Comparison of ENCODE assay signal across 18 cellular contexts in genomic region chr13:80436571-80437169, GRCh38.
A peak's percentile ranks its signal among the peaks of the same experiment; 100 is the strongest.
DNase-seq lines count a peak whose midpoint lies in the region; ATAC-seq and TF ChIP-seq lines count a peak whose summit lies in the region.
"Had no signal": no experiment of that assay in that cellular context is flagged by ENCODE, and none has a peak within 500 bp of the region (broad histone marks: within the 10 kb centered on the region; RNA-seq: fewer than 3 reads in every experiment).

No MANE protein-coding gene starts in this region.

- no peak for TF ChIP-seq POLR2A in uterus (IDR thresholded peaks at IDR 0.05)

- no peaks in the 10 kb centered on the region for H3K79me2 ChIP-seq in fibroblast of lung (ENCODE audit: control insufficient read depth, insufficient read depth, low read length)

- H4K20me1 ChIP-seq in fibroblast of lung (ENCODE audit: control insufficient read depth, extremely low read depth, insufficient read depth, low read length), result no peaks in the 10 kb centered on the region

- no peak overlapping the region for H3K4me2 ChIP-seq in fibroblast of lung (ENCODE audit: extremely low read depth, insufficient read depth, low read length)

- H3K27me3 ChIP-seq in fibroblast of lung (ENCODE audit: control insufficient read depth, insufficient read depth, low read length) (no peaks in the 10 kb centered on the region), muscle layer of colon (ENCODE audit: control insufficient read depth in 1 of 2, insufficient read depth in 2 of 2, low read length in 2 of 2) (no peaks in the 10 kb centered on the region), uterus (no peaks in the 10 kb centered on the region)
- H3K27me3 ChIP-seq: cardiac muscle cell had no signal

- no peak overlapping the region for H2AFZ ChIP-seq in fibroblast of lung (ENCODE audit: low read length)

- intact Hi-C loops in uterus (cut with DNase I; ENCODE audit: low total_unique reads), result no loop called here

- no peak for ATAC-seq in GM19452 (IDR thresholded peaks at IDR 0.05; ENCODE audit: unreplicated experiment)
- ATAC-seq: GM12878; HCT116; stimulated activated naive CD8-positive, alpha-beta T cell treated with anti-CD3 and anti-CD28 coated beads, Interleukin-15, Interleukin-2, amounts not matched to agents 100 U/mL and 50 U/mL, for 24 hours had no signal

- H3K36me3 ChIP-seq in fibroblast of lung (ENCODE audit: control insufficient read depth, insufficient read depth, low read length) (no peaks in the 10 kb centered on the region), muscle layer of colon (ENCODE audit: insufficient read depth, low read length) (no peaks in the 10 kb centered on the region), uterus (no peaks in the 10 kb centered on the region)
- H3K36me3 ChIP-seq: cardiac muscle cell had no signal

- no peak overlapping the region for H3K27ac ChIP-seq in fibroblast of lung (ENCODE audit: insufficient read depth, low read length)
- peak overlapping the region; percentile 29 for H3K27ac ChIP-seq in muscle layer of colon (ENCODE audit: low read depth, low read length)
- peak overlapping the region; percentile 33 to 41 for H3K27ac ChIP-seq in uterus
- H3K27ac ChIP-seq: 22Rv1, cardiac muscle cell, epithelial cell of prostate had no signal

- DNase-seq in NCI-H82 (lab: John Stamatoyannopoulos, UW), result peak; percentile 39
- no peak for DNase-seq in NCI-H82 treated with DMSO at 0.1 percent for 48 hours (lab: John Stamatoyannopoulos, UW; ENCODE audit: unreplicated experiment)
- DNase-seq in fibroblast of lung (ENCODE audit: low read depth in 2 of 2), result peak; percentile 42 to 64
- peak; percentile 22 to 30 for DNase-seq in uterus
- no peak for DNase-seq in glomerular visceral epithelial cell (ENCODE audit: extremely low spot score)
- no peak for DNase-seq in pons (ENCODE audit: low spot score)
- DNase-seq: activated CD4-positive, alpha-beta T cell treated with anti-CD3 and anti-CD28 coated beads, Interleukin-2, amount 10 ng/mL, durations not matched to agents 24 days and 14 days; islet precursor cell; NCI-H1930; stimulated activated CD4-positive, alpha-beta T cell treated with anti-CD3 and anti-CD28 coated beads, Interleukin-4, amount 100 ng/mL, for 24 hours; stimulated activated naive CD8-positive, alpha-beta T cell treated with anti-CD3 and anti-CD28 coated beads, Interleukin-15, Interleukin-2, amounts not matched to agents 100 U/mL and 50 U/mL, for 24 hours had no signal

- no peak overlapping the region for H3K4me3 ChIP-seq in fibroblast of lung (replicated peaks in 1 of 4; ENCODE audit: control extremely low read depth in 1 of 4, insufficient read depth in 1 of 4, low read depth in 3 of 4, low read length in 4 of 4)
- H3K4me3 ChIP-seq in muscle layer of colon (ENCODE audit: low read depth in 1 of 2, low read length in 2 of 2), result no peak overlapping the region
- H3K4me3 ChIP-seq in uterus, result no peak overlapping the region
- H3K4me3 ChIP-seq: cardiac muscle cell, GM12878 had no signal

- H3K9ac ChIP-seq in fibroblast of lung (ENCODE audit: insufficient read depth, low read length) (no peak overlapping the region), muscle layer of colon (ENCODE audit: low read length) (no peak overlapping the region)

- no peaks in the 10 kb centered on the region for H3K9me3 ChIP-seq in fibroblast of lung (ENCODE audit: control insufficient read depth, insufficient read depth, low read depth, low read length)
- H3K9me3 ChIP-seq in muscle layer of colon (ENCODE audit: low read length), result no peaks in the 10 kb centered on the region
- no peaks in the 10 kb centered on the region for H3K9me3 ChIP-seq in uterus

- H3K4me1 ChIP-seq in fibroblast of lung (ENCODE audit: control insufficient read depth, extremely low read depth, insufficient read depth, low read length) (no peaks in the 10 kb centered on the region), muscle layer of colon (ENCODE audit: insufficient read depth, low read length) (no peaks in the 10 kb centered on the region), uterus (no peaks in the 10 kb centered on the region)

- no peak for TF ChIP-seq CTCF in fibroblast of lung (conservative IDR thresholded peaks at IDR 0.05 in 1 of 2, IDR thresholded peaks at IDR 0.05 in 1 of 2; ENCODE audit: low read depth in 1 of 2, low read length in 2 of 2)
- no peak for TF ChIP-seq CTCF in uterus (IDR thresholded peaks at IDR 0.05)

Comparison
In these comparisons a context has a peak if more than half of its experiments do, and no peak if none do; other contexts are left out.
1. DNase-seq: peak in NCI-H82 (single experiment), fibroblast of lung (2 of 2) and uterus (2 of 2); none in NCI-H82 treated with DMSO at 0.1 percent for 48 hours (single experiment), glomerular visceral epithelial cell (single experiment) and pons (single experiment).